In the genomic region with DNA sequence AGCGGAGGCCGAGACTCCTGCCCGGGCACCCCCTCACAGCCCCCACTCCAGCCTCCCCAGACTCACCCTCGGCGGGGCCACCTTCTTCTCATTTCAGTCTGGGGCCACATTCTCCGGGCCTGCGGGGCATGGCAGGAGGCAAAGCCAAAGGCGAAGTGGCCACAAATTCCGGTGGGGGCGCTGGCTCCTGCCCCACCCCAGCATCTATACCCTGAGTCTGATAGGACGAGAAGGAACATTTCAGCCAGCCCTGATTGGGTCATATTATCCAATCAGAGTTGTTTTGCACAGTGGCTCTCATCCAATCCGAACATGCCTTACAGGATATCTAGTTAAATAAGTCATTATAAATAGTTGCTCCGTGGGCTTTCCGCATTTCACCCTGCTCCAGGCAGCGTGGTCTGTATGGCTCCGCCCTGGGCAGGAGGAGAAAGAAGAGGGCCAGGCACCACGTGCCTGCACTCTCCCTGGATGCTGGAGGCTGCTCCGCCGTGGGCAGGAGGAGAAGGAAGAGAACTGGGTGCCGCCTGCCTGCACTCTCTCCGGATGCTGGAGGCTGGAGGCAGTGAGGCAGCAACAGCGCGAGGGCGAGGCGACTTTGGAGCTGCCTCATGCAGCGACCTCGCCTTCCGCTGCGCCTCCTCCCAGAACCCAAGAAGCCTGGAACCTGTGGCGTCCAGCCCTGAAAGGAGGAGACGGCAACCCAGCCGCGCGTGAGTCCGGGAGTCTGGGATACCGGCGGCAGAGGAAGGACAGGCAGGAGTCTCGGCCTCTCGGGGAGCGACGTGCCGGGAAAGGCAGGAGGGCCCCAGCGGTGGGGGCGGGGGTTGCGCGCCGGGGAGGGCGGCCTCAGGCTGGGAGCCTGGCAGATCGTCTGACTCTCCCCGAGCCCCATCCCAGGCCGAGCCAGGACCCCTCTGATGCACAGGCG, we compare ENCODE assay signal across 8 cellular contexts.
DNase-seq lines count a peak whose midpoint lies in the region; ATAC-seq and TF ChIP-seq lines count a peak whose summit lies in the region.

No MANE protein-coding gene starts in this region.

- ATAC-seq in left lung (peak; percentile 74), GM19324 (IDR thresholded peaks at IDR 0.05; ENCODE audit: low FRiP score, unreplicated experiment) (no peak)

- H3K4me1 ChIP-seq in left lung, result no peaks in the 10 kb centered on the region

- H3K9me3 ChIP-seq in left lung, result no peaks in the 10 kb centered on the region

- no peak for TF ChIP-seq CTCF in left lung (IDR thresholded peaks at IDR 0.05)

- DNase-seq in stimulated activated CD4-positive, alpha-beta T cell treated with anti-CD3 and anti-CD28 coated beads, Interleukin-15, amount 100 ng/mL, for 24 hours, result peak; percentile 12
- DNase-seq in stimulated activated CD4-positive, alpha-beta T cell treated with anti-CD3 and anti-CD28 coated beads, Interleukin-4, amount 100 ng/mL, for 24 hours, result no peak
- peak; percentile 9 for DNase-seq in astrocyte of the hippocampus (ENCODE audit: low read depth, low spot score)
- DNase-seq in left lung, result peak in 1 of 2 donors; percentile 80
- no peak for DNase-seq in HT-29 (ENCODE audit: low spot score)
- no peak for DNase-seq in islet precursor cell
- no peak for DNase-seq in cerebellum (ENCODE audit: low spot score)

- H3K27me3 ChIP-seq in left lung, result peaks cover 0 to 30% of the 10 kb centered on the region in 2 donors

- no peaks in the 10 kb centered on the region for H3K36me3 ChIP-seq in left lung

- peak overlapping the region; percentile 1 to 37 for H3K27ac ChIP-seq in left lung

- intact Hi-C loops in left lung (cut with DNase I), result no loop called here

- peak overlapping the region; percentile 25 to 36 for H3K4me3 ChIP-seq in left lung

Comparison
In these comparisons a context has a peak if more than half of its experiments do, and no peak if none do; other contexts are left out.
1. DNase-seq: peak in stimulated activated CD4-positive, alpha-beta T cell treated with anti-CD3 and anti-CD28 coated beads, Interleukin-15, amount 100 ng/mL, for 24 hours (single experiment) and astrocyte of the hippocampus (single experiment); none in stimulated activated CD4-positive, alpha-beta T cell treated with anti-CD3 and anti-CD28 coated beads, Interleukin-4, amount 100 ng/mL, for 24 hours (single experiment), HT-29 (single experiment), islet precursor cell (single experiment) and cerebellum (single experiment).